ENCODE assay signal across 7 cellular contexts in genomic region chr17:35535406-35535805, GRCh38. TPM values are rescaled to one million over a fixed set of nuclear protein-coding genes. Genes with fewer than 3 reads are reported as not detected.
"Had no signal": no experiment of that assay in that cellular context is flagged by ENCODE, and none has a peak within 500 bp of the region (broad histone marks: within the 10 kb centered on the region; RNA-seq: fewer than 3 reads in every experiment).

No MANE protein-coding gene starts in this region.

RNA-seq across cellular contexts. Expression of gene SLFN12L, which starts 2.1 kb away (rescaled TPM):
- total RNA-seq: endothelial cell of umbilical vein, fibroblast of villous mesenchyme, glomerular endothelial cell had no signal

RNA-seq across cellular contexts. Expression of gene SLFN14, which starts 25.2 kb away (rescaled TPM):
- total RNA-seq: endothelial cell of umbilical vein, esophagus squamous epithelium, fibroblast of villous mesenchyme, hepatocyte, mucosa of descending colon, thoracic aorta had no signal
